Comparison of ENCODE assay signal across 30 cellular contexts in genomic region chr14:103832046-103832445, GRCh38.
"Had no signal": no experiment of that assay in that cellular context is flagged by ENCODE, and none has a peak within 500 bp of the region (broad histone marks: within the 10 kb centered on the region; RNA-seq: fewer than 3 reads in every experiment).

No MANE protein-coding gene starts in this region.

- H3K9me3 ChIP-seq: body of pancreas, gastroesophageal sphincter, sigmoid colon, thyroid gland had no signal

- H3K27me3 ChIP-seq: body of pancreas, gastroesophageal sphincter, sigmoid colon, thyroid gland had no signal

- H3K4me3 ChIP-seq: body of pancreas, gastroesophageal sphincter, sigmoid colon, smooth muscle cell, thyroid gland had no signal

- H3K36me3 Mint-ChIP-seq: mesothelial cell of epicardium, natural killer cell, T-cell had no signal

- H3K9me3 Mint-ChIP-seq: activated naive CD8-positive, alpha-beta T cell treated with anti-CD3 and anti-CD28 coated beads, Interleukin-2, amount 50 U/mL, for 24 hours; dendritic cell treated with granulocyte-macrophage colony-stimulating factor and Interleukin-4, amounts not matched to agents 40 ng/mL and 50 ng/mL, for 4 days; mesothelial cell of epicardium; natural killer cell; T-cell; T-helper 2 cell treated with Interferon-gamma antibody and Interleukin-4, amounts not matched to agents 5 μg/mL and 100 μg/mL, for 36 hours had no signal

- H3K27ac ChIP-seq: body of pancreas, gastroesophageal sphincter, sigmoid colon, WERI-Rb-1 had no signal

- DNase-seq: activated CD4-positive, alpha-beta T cell treated with anti-CD3 and anti-CD28 coated beads, Interleukin-2, amount 50 U/mL, for 48 hours; activated CD8-positive, alpha-beta memory T cell treated with anti-CD3 and anti-CD28 coated beads, Interleukin-2, amount 50 U/mL, for 48 hours; activated gamma-delta T cell; activated naive CD4-positive, alpha-beta T cell treated with anti-CD3 and anti-CD28 coated beads, Interleukin-2, amount 50 U/mL, for 16 hours; activated naive CD8-positive, alpha-beta T cell treated with anti-CD3 and anti-CD28 coated beads, Interleukin-2, amount 50 U/mL, for 24 hours; activated T-cell treated with anti-CD3 and anti-CD28 coated beads, Interleukin-2, amount 50 U/mL, for 48 hours; anterior cingulate cortex; body of pancreas; caudate nucleus; effector CD4-positive, alpha-beta T cell; head of caudate nucleus; left ventricle myocardium superior; mammary epithelial cell; natural killer cell; retina; stimulated activated CD4-positive, alpha-beta T cell treated with anti-CD3 and anti-CD28 coated beads, Interleukin-15, amount 100 ng/mL, for 24 hours; stimulated activated CD4-positive, alpha-beta T cell treated with anti-CD3 and anti-CD28 coated beads, Interleukin-2, amount 100 ng/mL, for 48 hours; stimulated activated CD8-positive, alpha-beta memory T cell treated with anti-CD3 and anti-CD28 coated beads, Interleukin-4, amount 100 ng/mL, for 48 hours; stimulated activated naive CD4-positive, alpha-beta T cell treated with Interleukin-2 at 50 U/mL for 16 hours; substantia nigra; T-cell; thyroid gland; WERI-Rb-1 had no signal

- H3K36me3 ChIP-seq: gastroesophageal sphincter, sigmoid colon, thyroid gland, WERI-Rb-1 had no signal

- H3K27me3 Mint-ChIP-seq: activated naive CD8-positive, alpha-beta T cell treated with anti-CD3 and anti-CD28 coated beads, Interleukin-2, amount 50 U/mL, for 24 hours; progenitor cell of endocrine pancreas; T-cell had no signal

- H3K27ac Mint-ChIP-seq: activated naive CD8-positive, alpha-beta T cell treated with anti-CD3 and anti-CD28 coated beads, Interleukin-2, amount 50 U/mL, for 24 hours; dendritic cell treated with granulocyte-macrophage colony-stimulating factor and Interleukin-4, amounts not matched to agents 40 ng/mL and 50 ng/mL, for 4 days; mesothelial cell of epicardium; natural killer cell; progenitor cell of endocrine pancreas; T-cell; T-helper 2 cell treated with Interferon-gamma antibody and Interleukin-4, amounts not matched to agents 5 μg/mL and 100 μg/mL, for 36 hours had no signal

- H3K4me3 Mint-ChIP-seq: activated naive CD8-positive, alpha-beta T cell treated with anti-CD3 and anti-CD28 coated beads, Interleukin-2, amount 50 U/mL, for 24 hours; dendritic cell treated with granulocyte-macrophage colony-stimulating factor and Interleukin-4, amounts not matched to agents 40 ng/mL and 50 ng/mL, for 4 days; mesothelial cell of epicardium; natural killer cell; T-cell; T-helper 2 cell treated with Interferon-gamma antibody and Interleukin-4, amounts not matched to agents 5 μg/mL and 100 μg/mL, for 36 hours had no signal

- H3K4me2 ChIP-seq: smooth muscle cell had no signal

- ATAC-seq: activated naive CD8-positive, alpha-beta T cell treated with anti-CD3 and anti-CD28 coated beads, Interleukin-2, amount 50 U/mL, for 24 hours; body of pancreas; gastroesophageal sphincter; left ventricle myocardium superior; natural killer cell; T-cell had no signal
